In the genomic region with DNA sequence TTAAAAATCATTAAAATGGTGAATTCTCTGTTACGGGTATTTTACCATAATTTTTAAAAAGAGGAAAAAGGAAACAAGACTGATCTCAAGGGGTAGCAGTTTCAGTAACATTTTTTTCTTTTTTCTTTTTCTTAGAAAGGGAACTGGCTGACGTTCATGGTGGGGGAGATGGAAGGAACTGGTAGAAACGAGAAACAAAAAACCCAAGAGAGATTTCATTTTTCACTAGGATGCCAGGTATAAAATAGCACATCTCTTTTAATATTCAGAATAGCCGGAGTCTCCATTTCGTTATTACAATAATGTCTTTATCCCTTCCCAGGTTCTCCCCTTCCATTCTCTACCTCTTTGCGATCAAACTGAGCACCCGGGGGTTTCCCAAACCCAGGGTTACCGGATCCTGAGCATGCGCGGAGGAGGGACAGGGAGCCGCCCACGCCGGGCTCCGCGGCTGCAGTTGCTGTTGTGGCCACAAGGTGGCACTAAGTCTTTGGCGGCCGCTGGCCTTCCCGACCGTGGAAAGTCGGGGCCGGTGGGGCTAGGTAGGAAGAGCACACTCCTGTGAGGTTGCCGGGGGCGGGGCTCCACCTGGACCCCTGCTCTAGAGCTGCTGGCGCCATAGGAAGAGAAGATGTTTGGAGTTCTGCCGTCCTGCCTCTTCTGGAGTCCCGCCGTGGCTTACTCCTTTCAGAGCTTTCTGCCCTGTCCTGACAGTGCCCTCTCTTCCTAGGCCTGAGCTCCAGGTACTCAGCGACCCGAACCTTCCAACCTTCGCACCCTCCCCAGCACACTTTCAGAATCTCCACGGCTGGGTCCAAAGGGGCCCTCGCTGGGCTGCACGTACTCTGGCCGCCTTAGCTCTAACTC, we compare ENCODE assay signal across 8 cellular contexts.
DNase-seq lines count a peak whose midpoint lies in the region; ATAC-seq, FAIRE-seq and TF ChIP-seq lines count a peak whose summit lies in the region.

No MANE protein-coding gene starts in this region.

- no peak overlapping the region for H3K56ac ChIP-seq in H1 (replicated peaks; ENCODE audit: insufficient read length, low read depth, low read length)

- CTCF ChIA-PET in H1 (lab: Charles Lee; ENCODE audit: partially characterized antibody), result interaction anchor here (0.5 to 3.2 kb wide), 30 partner anchors 9 to 705 kb away, joined by 3 to 33 read pairs (median 4); no protein-coding TSS in a partner anchor

- POLR2A ChIA-PET in H1 (lab: Charles Lee; ENCODE audit: partially characterized antibody), result no interaction called here

- no peak overlapping the region for H2AK5ac ChIP-seq in H1 (ENCODE audit: low read depth, low read length)

- peaks cover 1% of the 10 kb centered on the region; the same call in 1 of the 2 replicates for H3K23me2 ChIP-seq in H1 (ENCODE audit: low read depth, low read length)

- peak overlapping the region; percentile 62; the same call in 1 of the 2 replicates for H2BK15ac ChIP-seq in H1 (ENCODE audit: low read length)

- peaks cover 0 to 3% (median 1%) of the 10 kb centered on the region in 4 experiments; a peak in 1 of 7 replicates for H3K4me1 ChIP-seq in H1 (replicated peaks in 1 of 4; ENCODE audit: control insufficient read depth in 3 of 4, insufficient read depth in 4 of 4, low read length in 3 of 4)

- no peaks in the 10 kb centered on the region for H3K27me3 ChIP-seq in H1 (replicated peaks in 1 of 4; ENCODE audit: control insufficient read depth in 3 of 4, extremely low read depth in 1 of 4, insufficient read depth in 3 of 4, low read length in 3 of 4)

- no peak overlapping the region for H2BK120ac ChIP-seq in H1 (replicated peaks; ENCODE audit: low read depth, low read length)

- H2BK5ac ChIP-seq in H1 (ENCODE audit: low read depth, low read length), result no peak overlapping the region

- no peak for TF ChIP-seq POLR2A in H1 (IDR thresholded peaks at IDR 0.05; ENCODE audit: control extremely low read depth in 1 of 2, low read depth in 2 of 2, low read length in 2 of 2)

- no peaks in the 10 kb centered on the region for H4K20me1 ChIP-seq in H1 (replicated peaks in 1 of 2; ENCODE audit: control insufficient read depth in 1 of 2, insufficient read depth in 2 of 2, low read length in 2 of 2)

- peak; percentile 94 for ATAC-seq in GM18907 (IDR thresholded peaks at IDR 0.05; ENCODE audit: unreplicated experiment)
- peak; percentile 85 for ATAC-seq in HG03135 (IDR thresholded peaks at IDR 0.05; ENCODE audit: unreplicated experiment)

- TF ChIP-seq EP300 in H1 (IDR thresholded peaks at IDR 0.05; ENCODE audit: borderline replicate concordance in 1 of 2, low read depth in 2 of 2, low read length in 2 of 2), result no peak

- H3K23ac ChIP-seq in H1 (ENCODE audit: insufficient read length), result no peak overlapping the region

- peak; percentile 98 for TF ChIP-seq CTCF in AG09309 (IDR thresholded peaks at IDR 0.05; ENCODE audit: control insufficient read depth, insufficient read depth, low read depth, low read length, missing control alignments)
- peak; percentile 94 to 96 (median 94) for TF ChIP-seq CTCF in H1 (IDR thresholded peaks at IDR 0.05; ENCODE audit: control extremely low read depth in 1 of 3, insufficient read depth in 1 of 3, low read depth in 1 of 3, low read length in 3 of 3)

- DNase-seq in AG09309 (ENCODE audit: low read depth) (peak; percentile 1), NCI-H774 (lab: John Stamatoyannopoulos, UW) (peak; percentile 91), H1 (ENCODE audit: low read depth in 1 of 2, low spot score in 2 of 2) (peak; percentile 70 to 98), mesenteric fat pad (ENCODE audit: low spot score) (peak; percentile 94)
- peak; percentile 70 to 77 for DNase-seq in activated CD8-positive, alpha-beta memory T cell treated with anti-CD3 and anti-CD28 coated beads for 4 hours (ENCODE audit: low read depth in 2 of 2)
- peak; percentile 77 for DNase-seq in stimulated activated CD8-positive, alpha-beta memory T cell treated with anti-CD3 and anti-CD28 coated beads, Interleukin-12 subunit alpha, Interleukin-12 subunit beta, amount 100 ng/mL, for 4 hours (ENCODE audit: low read depth)

- no peak overlapping the region for H2BK12ac ChIP-seq in H1 (ENCODE audit: low read depth, low read length)

- no peak overlapping the region for H4K5ac ChIP-seq in H1 (ENCODE audit: insufficient read length, low read depth, low read length)

- no peak overlapping the region for H2BK20ac ChIP-seq in H1 (ENCODE audit: low read length)

- H3K4me3 ChIP-seq in AG09309 (ENCODE audit: control insufficient read depth, low read depth, low read length) (peak overlapping the region; percentile 26), H1 (ENCODE audit: extremely low read depth in 1 of 4, insufficient read depth in 2 of 4, low read depth in 3 of 4, low read length in 4 of 4) (peak overlapping the region in 1 of 4 experiments; percentile 48; a peak in 4 of 8 replicates)

- no peaks in the 10 kb centered on the region for H3K9me3 ChIP-seq in H1 (ENCODE audit: insufficient read depth in 2 of 2, low read depth in 1 of 2, low read length in 1 of 2)

- no peak overlapping the region for H3K4ac ChIP-seq in H1 (replicated peaks; ENCODE audit: insufficient read length, low read depth, low read length)

- FAIRE-seq in H1 (lab: Jason Lieb, UNC), result no peak

- peak overlapping the region; percentile 97 for H2AFZ ChIP-seq in H1 (ENCODE audit: low read length)

- H3K79me1 ChIP-seq in H1 (ENCODE audit: low read depth, low read length), result no peaks in the 10 kb centered on the region

- H4K91ac ChIP-seq in H1 (replicated peaks; ENCODE audit: insufficient read length, low read length), result peak overlapping the region; percentile 77

- TF ChIP-seq RAD21 in H1 (IDR thresholded peaks at IDR 0.05 in 1 of 2, conservative IDR thresholded peaks at IDR 0.05 in 1 of 2; ENCODE audit: low read depth in 2 of 2, low read length in 2 of 2), result peak; percentile 82 to 87

- H3K14ac ChIP-seq in H1 (ENCODE audit: insufficient read length), result no peak overlapping the region

- peak overlapping the region; percentile 89; the same call in 1 of the 2 replicates for H3K18ac ChIP-seq in H1 (ENCODE audit: extremely low read depth, low read length)

- no peak overlapping the region for H3K27ac ChIP-seq in H1 (ENCODE audit: low read depth, low read length)

- WGBS in H1 (ENCODE audit: extremely low coverage in 1 of 2, insufficient coverage in 1 of 2, insufficient read length in 1 of 2, insufficient replicate concordance in 2 of 2, low coverage in 1 of 2, low lambda C conversion rate in 2 of 2, missing lambda C conversion rate in 1 of 2), 2 experiments, result 27% methylated on average over 33 of the region's 34 CpGs; no CpG with 5 or more reads in 1 of the 2 experiments

- H4K8ac ChIP-seq in H1 (ENCODE audit: extremely low read depth, insufficient read depth, low read length), result peak overlapping the region; percentile 93

- no peaks in the 10 kb centered on the region for H3K79me2 ChIP-seq in H1 (ENCODE audit: control insufficient read depth in 1 of 2, insufficient read depth in 2 of 2, low read length in 2 of 2)

- no peaks in the 10 kb centered on the region for H3K36me3 ChIP-seq in H1 (ENCODE audit: control insufficient read depth in 2 of 4, insufficient read depth in 4 of 4, low read length in 3 of 4)

- peak overlapping the region; percentile 1 to 61; a peak in 3 of 4 replicates for H3K4me2 ChIP-seq in H1 (ENCODE audit: insufficient read depth in 1 of 2, low read depth in 2 of 2, low read length in 2 of 2)

- H3K9ac ChIP-seq in H1 (replicated peaks in 1 of 4; ENCODE audit: extremely low read depth in 1 of 4, low read depth in 3 of 4, low read length in 3 of 4), result no peak overlapping the region

TF ChIP-seq in H1, 55 proteins besides CTCF, POLR2A, EP300 and RAD21:
- no peak for TF ChIP-seq GTF2F1 (IDR thresholded peaks at IDR 0.05; ENCODE audit: borderline replicate concordance, low read depth, low read length)
- peak; percentile 100 for TF ChIP-seq EGR1 (IDR thresholded peaks at IDR 0.05; ENCODE audit: borderline replicate concordance, low read depth, low read length)
- no peak for TF ChIP-seq CHD1 (IDR thresholded peaks at IDR 0.05; ENCODE audit: low read depth, low read length)
- TF ChIP-seq KDM1A (IDR thresholded peaks at IDR 0.05; ENCODE audit: borderline replicate concordance, low read length), result peak; percentile 75; the same call in 1 of the 2 replicates
- TF ChIP-seq KDM4A (IDR thresholded peaks at IDR 0.05; ENCODE audit: low read depth, low read length, severe bottlenecking), result no peak
- peak; percentile 90 for TF ChIP-seq NRF1 (IDR thresholded peaks at IDR 0.05; ENCODE audit: low read depth, low read length)
- TF ChIP-seq BACH1 (IDR thresholded peaks at IDR 0.05; ENCODE audit: low read length), result peak; percentile 42; the same call in 1 of the 2 replicates
- TF ChIP-seq TCF12 (IDR thresholded peaks at IDR 0.05; ENCODE audit: low read depth, low read length), result no peak
- no peak for TF ChIP-seq HDAC6 (IDR thresholded peaks at IDR 0.05; ENCODE audit: low read depth, low read length)
- 0 out of 4 replicates have a peak, but pooled peaks of 1 of the 2 experiments have one; percentile 29 for TF ChIP-seq HDAC2 (IDR thresholded peaks at IDR 0.05; ENCODE audit: borderline replicate concordance in 1 of 2, low read depth in 2 of 2, low read length in 2 of 2)
- TF ChIP-seq NANOG (IDR thresholded peaks at IDR 0.05; ENCODE audit: insufficient read depth, low read depth, low read length, poor library complexity, severe bottlenecking), result no peak

Comparison
In these comparisons a context has a peak if more than half of its experiments do, and no peak if none do; other contexts are left out.
1. DNase-seq: peak in every context shown above with its lines; median percentile 94 in mesenteric fat pad; 91 in NCI-H774; 84 in H1; 77 in stimulated activated CD8-positive, alpha-beta memory T cell treated with anti-CD3 and anti-CD28 coated beads, Interleukin-12 subunit alpha, Interleukin-12 subunit beta, amount 100 ng/mL, for 4 hours; 74 in activated CD8-positive, alpha-beta memory T cell treated with anti-CD3 and anti-CD28 coated beads for 4 hours; 1 in AG09309.